28 cellular contexts compared by ENCODE assay signal in genomic region chr5:173902743-173903142, GRCh38. TPM values are rescaled to one million over a fixed set of nuclear protein-coding genes. Genes with fewer than 3 reads are reported as not detected.
DNase-seq lines count a peak whose midpoint lies in the region; TF ChIP-seq lines count a peak whose summit lies in the region.
"Had no signal": no experiment of that assay in that cellular context is flagged by ENCODE, and none has a peak within 500 bp of the region (broad histone marks: within the 10 kb centered on the region; RNA-seq: fewer than 3 reads in every experiment).

No MANE protein-coding gene starts in this region.

- H3K27ac ChIP-seq in right atrium auricular region = peak overlapping the region; percentile 53 to 57
- H3K27ac ChIP-seq in muscle layer of duodenum (ENCODE audit: low read length) = peak overlapping the region; percentile 6
- H3K27ac ChIP-seq in tibial artery = peak overlapping the region; percentile 54 to 67
- H3K27ac ChIP-seq: GM23248, left lung, WERI-Rb-1 had no signal

- intact Hi-C loops in cardiac septum (cut with DNase I) = no loop called here
- intact Hi-C loops in tibial artery (cut with DNase I; ENCODE audit: low total_unique reads) = no loop called here

- H3K4me3 ChIP-seq in right atrium auricular region = no peak overlapping the region
- no peak overlapping the region for H3K4me3 ChIP-seq in muscle layer of duodenum (ENCODE audit: low read depth in 1 of 2, low read length in 2 of 2)
- H3K4me3 ChIP-seq in tibial artery = no peak overlapping the region
- H3K4me3 ChIP-seq: GM23248, left lung, transverse colon had no signal

- peaks cover 78% of the 10 kb centered on the region for H3K4me1 Mint-ChIP-seq in brain
- H3K4me1 Mint-ChIP-seq in mesothelial cell of epicardium = no peaks in the 10 kb centered on the region

- H3K27me3 Mint-ChIP-seq in brain (no peaks in the 10 kb centered on the region), mesothelial cell of epicardium (ENCODE audit: low read depth) (no peaks in the 10 kb centered on the region)
- H3K27me3 Mint-ChIP-seq: activated CD4-positive, alpha-beta T cell treated with anti-CD3 and anti-CD28 coated beads, Interleukin-2, amount 10 ng/mL, durations not matched to agents 7 days and 5 days; activated naive CD8-positive, alpha-beta T cell treated with anti-CD3 and anti-CD28 coated beads, Interleukin-2, amount 50 U/mL, for 24 hours; CD4-positive, CD25-positive, alpha-beta regulatory T cell; IgD-negative memory B cell; naive B cell; stimulated activated naive CD8-positive, alpha-beta T cell treated with anti-CD3 and anti-CD28 coated beads, Interleukin-15, Interleukin-2, amounts not matched to agents 100 ng/mL and 50 ng/mL, for 24 hours had no signal

- DNase-seq in right atrium auricular region (ENCODE audit: low spot score) (no peak), cardiac septum (ENCODE audit: low spot score) (no peak), tibial artery (no peak), NCI-H1930 (lab: John Stamatoyannopoulos, UW) (no peak), mesothelial cell of epicardium (ENCODE audit: low spot score in 2 of 2, unreplicated experiment in 2 of 2) (no peak)
- no peak for DNase-seq in activated CD4-positive, CD25-positive, alpha-beta regulatory T cell treated with anti-CD3 and anti-CD28 coated beads, Interleukin-2, amount 50 U/mL, for 72 hours
- DNase-seq: activated CD4-positive, alpha-beta T cell treated with anti-CD3 and anti-CD28 coated beads, Interleukin-2, amount 10 ng/mL, durations not matched to agents 7 days and 5 days; activated gamma-delta T cell treated with Interleukin-2 at 50 U/mL for 16 hours; activated naive CD8-positive, alpha-beta T cell treated with anti-CD3 and anti-CD28 coated beads, Interleukin-2, amount 50 U/mL, for 24 hours; activated T-cell treated with anti-CD3 and anti-CD28 coated beads, Interleukin-2, amount 50 U/mL, for 4 hours; CD4-positive, CD25-positive, alpha-beta regulatory T cell; GM23248; left lung; naive B cell; NCI-H1105; NCI-H2029; NCI-H345; NCI-H748 treated with DMSO at 0.1 percent for 48 hours; OCI-M1; Right ventricle myocardium superior; SW 1271; T-helper 9 cell; transverse colon; WERI-Rb-1 had no signal

- H3K36me3 ChIP-seq in right atrium auricular region (no peaks in the 10 kb centered on the region), muscle layer of duodenum (ENCODE audit: control insufficient read depth in 1 of 2, insufficient read depth in 2 of 2, low read length in 2 of 2) (no peaks in the 10 kb centered on the region), tibial artery (no peaks in the 10 kb centered on the region)
- H3K36me3 ChIP-seq: left lung, transverse colon, WERI-Rb-1 had no signal

- TF ChIP-seq CTCF in right atrium auricular region (IDR thresholded peaks at IDR 0.05) = no peak
- no peak for TF ChIP-seq CTCF in brain (conservative IDR thresholded peaks at IDR 0.05)
- TF ChIP-seq CTCF in tibial artery (IDR thresholded peaks at IDR 0.05) = no peak
- TF ChIP-seq CTCF in mesothelial cell of epicardium (IDR thresholded peaks at IDR 0.05; ENCODE audit: unreplicated experiment) = no peak

- H3K36me3 Mint-ChIP-seq in brain (peaks cover 30% of the 10 kb centered on the region), mesothelial cell of epicardium (no peaks in the 10 kb centered on the region)
- H3K36me3 Mint-ChIP-seq: naive B cell had no signal

- H3K27ac Mint-ChIP-seq in brain (peak overlapping the region in 1 of 5 experiments; percentile 15), mesothelial cell of epicardium (no peak overlapping the region)
- H3K27ac Mint-ChIP-seq: activated CD4-positive, alpha-beta T cell treated with anti-CD3 and anti-CD28 coated beads, Interleukin-2, amount 10 ng/mL, durations not matched to agents 7 days and 5 days; activated naive CD8-positive, alpha-beta T cell treated with anti-CD3 and anti-CD28 coated beads, Interleukin-2, amount 50 U/mL, for 24 hours; CD4-positive, CD25-positive, alpha-beta regulatory T cell; IgD-negative memory B cell; stimulated activated naive CD8-positive, alpha-beta T cell treated with anti-CD3 and anti-CD28 coated beads, Interleukin-15, Interleukin-2, amounts not matched to agents 100 ng/mL and 50 ng/mL, for 24 hours had no signal

- H3K9me3 Mint-ChIP-seq in brain (no peaks in the 10 kb centered on the region), mesothelial cell of epicardium (no peaks in the 10 kb centered on the region)
- H3K9me3 Mint-ChIP-seq: activated CD4-positive, alpha-beta T cell treated with anti-CD3 and anti-CD28 coated beads, Interleukin-2, amount 10 ng/mL, durations not matched to agents 7 days and 5 days; activated naive CD8-positive, alpha-beta T cell treated with anti-CD3 and anti-CD28 coated beads, Interleukin-2, amount 50 U/mL, for 24 hours; activated T-cell treated with anti-CD3 and anti-CD28 coated beads, Interleukin-2, amount 50 U/mL, for 4 hours; CD4-positive, CD25-positive, alpha-beta regulatory T cell; IgD-negative memory B cell; naive B cell; stimulated activated naive CD8-positive, alpha-beta T cell treated with anti-CD3 and anti-CD28 coated beads, Interleukin-15, Interleukin-2, amounts not matched to agents 100 ng/mL and 50 ng/mL, for 24 hours had no signal

- no peaks in the 10 kb centered on the region for H3K27me3 ChIP-seq in right atrium auricular region
- H3K27me3 ChIP-seq in muscle layer of duodenum (ENCODE audit: low read depth, low read length) = no peaks in the 10 kb centered on the region
- no peaks in the 10 kb centered on the region for H3K27me3 ChIP-seq in tibial artery
- H3K27me3 ChIP-seq: left lung, transverse colon had no signal

- peak overlapping the region in 4 of 5 experiments; percentile 4 to 64 (median 39) for H3K4me3 Mint-ChIP-seq in brain
- H3K4me3 Mint-ChIP-seq in mesothelial cell of epicardium = no peak overlapping the region
- H3K4me3 Mint-ChIP-seq: activated CD4-positive, alpha-beta T cell treated with anti-CD3 and anti-CD28 coated beads, Interleukin-2, amount 10 ng/mL, durations not matched to agents 7 days and 5 days; activated naive CD8-positive, alpha-beta T cell treated with anti-CD3 and anti-CD28 coated beads, Interleukin-2, amount 50 U/mL, for 24 hours; activated T-cell treated with anti-CD3 and anti-CD28 coated beads, Interleukin-2, amount 50 U/mL, for 4 hours; CD4-positive, CD25-positive, alpha-beta regulatory T cell; IgD-negative memory B cell; naive B cell; stimulated activated naive CD8-positive, alpha-beta T cell treated with anti-CD3 and anti-CD28 coated beads, Interleukin-15, Interleukin-2, amounts not matched to agents 100 ng/mL and 50 ng/mL, for 24 hours had no signal

- H3K4me1 ChIP-seq in right atrium auricular region (peaks cover 0 to 64% of the 10 kb centered on the region in 2 donors), muscle layer of duodenum (ENCODE audit: control insufficient read depth in 1 of 2, insufficient read depth in 2 of 2, low read length in 2 of 2) (peaks cover 1 to 39% of the 10 kb centered on the region in 2 donors), tibial artery (peaks cover 0 to 88% (median 28%) of the 10 kb centered on the region in 4 donors)

- no peaks in the 10 kb centered on the region for H3K9me3 ChIP-seq in right atrium auricular region
- no peaks in the 10 kb centered on the region for H3K9me3 ChIP-seq in muscle layer of duodenum (ENCODE audit: control insufficient read depth in 1 of 2, low read length in 2 of 2)
- no peaks in the 10 kb centered on the region for H3K9me3 ChIP-seq in tibial artery
- H3K9me3 ChIP-seq: left lung, transverse colon had no signal

RNA-seq across cellular contexts. Expression of gene CPEB4, which starts 14.6 kb away (rescaled TPM):
- total RNA-seq in right atrium auricular region = 100 to 1,000 TPM in 1 of 2 donors, 10 to 100 TPM in 1; 79.5 to 127 TPM
- 187 TPM for total RNA-seq in cardiac septum
- polyA plus RNA-seq in brain (ENCODE audit: insufficient read depth, low read depth, low replicate concordance) = 9.2 TPM
- total RNA-seq in mesothelial cell of epicardium = 9.5 to 15.7 TPM (median 15.3 TPM) in 3 replicates

Comparison
In these comparisons a context has a peak if more than half of its experiments do, and no peak if none do; other contexts are left out.
1. H3K27ac ChIP-seq: peak in every context shown above with its lines; median percentile 60 in tibial artery; 55 in right atrium auricular region; 6 in muscle layer of duodenum.